Comparison of ENCODE assay signal across 9 cellular contexts in the genomic region with DNA sequence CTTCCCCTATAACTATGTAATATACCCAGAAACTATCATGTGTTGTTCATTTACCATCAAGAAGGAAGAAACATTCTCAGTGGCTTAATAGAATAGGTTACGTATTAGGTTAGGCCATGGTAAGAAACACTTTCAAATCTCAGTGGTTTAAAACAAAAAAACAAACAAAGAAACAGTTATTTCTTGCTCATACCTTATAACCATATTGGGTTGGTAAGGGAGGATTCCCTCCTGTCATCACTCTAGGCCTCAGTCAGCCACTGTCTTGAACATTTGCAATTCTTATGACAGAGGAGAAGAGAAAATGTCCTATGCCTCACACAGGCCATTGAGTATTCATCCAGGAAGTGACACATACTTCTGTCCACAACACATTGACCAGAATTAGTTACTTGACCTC.
A peak's percentile ranks its signal among the peaks of the same experiment; 100 is the strongest.
DNase-seq lines count a peak whose midpoint lies in the region; ATAC-seq lines count a peak whose summit lies in the region.
"Had no signal": no experiment of that assay in that cellular context is flagged by ENCODE, and none has a peak within 500 bp of the region (broad histone marks: within the 10 kb centered on the region; RNA-seq: fewer than 3 reads in every experiment).

No MANE protein-coding gene starts in this region.

- ATAC-seq in GM18873 (IDR thresholded peaks at IDR 0.05; ENCODE audit: low FRiP score, unreplicated experiment) = peak; percentile 92
- ATAC-seq in HG02588 (IDR thresholded peaks at IDR 0.05; ENCODE audit: unreplicated experiment) = peak; percentile 91
- peak; percentile 63 for ATAC-seq in HG03565 (IDR thresholded peaks at IDR 0.05; ENCODE audit: unreplicated experiment)

- peak overlapping the region; percentile 72 for H3K27ac ChIP-seq in mesodermal cell (ENCODE audit: low read depth, low read length, severe bottlenecking)

- no peak overlapping the region for H3K4me3 ChIP-seq in mesodermal cell (ENCODE audit: extremely low read depth, insufficient read depth, low read length, poor library complexity, severe bottlenecking)

- DNase-seq in activated naive CD4-positive, alpha-beta T cell treated with anti-CD3 and anti-CD28 coated beads, Interleukin-2, amount 50 U/mL, for 16 hours = no peak
- no peak for DNase-seq in activated T-cell treated with anti-CD3 and anti-CD28 coated beads, Interleukin-2, amount 50 U/mL, for 1 hour
- no peak for DNase-seq in H4 (ENCODE audit: low spot score)
- DNase-seq in activated T-cell treated with anti-CD3 and anti-CD28 coated beads, Interleukin-2, amount 50 U/mL, for 48 hours = no peak
- DNase-seq: kidney had no signal

- peaks cover 26% of the 10 kb centered on the region for H3K4me1 ChIP-seq in mesodermal cell (ENCODE audit: control insufficient read depth, insufficient read depth, low read length, poor library complexity, severe bottlenecking)

- no CpG with 5 or more reads among the region's 1 CpG for WGBS in mesodermal cell (ENCODE audit: insufficient coverage in 2 of 2), 2 experiments

- H3K36me3 ChIP-seq in mesodermal cell (ENCODE audit: control insufficient read depth, insufficient read depth, low read length) = no peaks in the 10 kb centered on the region

- H3K9me3 ChIP-seq in mesodermal cell (ENCODE audit: control insufficient read depth, low read length) = no peaks in the 10 kb centered on the region
